ENCODE assay signal across 1 cellular context in the genomic region with DNA sequence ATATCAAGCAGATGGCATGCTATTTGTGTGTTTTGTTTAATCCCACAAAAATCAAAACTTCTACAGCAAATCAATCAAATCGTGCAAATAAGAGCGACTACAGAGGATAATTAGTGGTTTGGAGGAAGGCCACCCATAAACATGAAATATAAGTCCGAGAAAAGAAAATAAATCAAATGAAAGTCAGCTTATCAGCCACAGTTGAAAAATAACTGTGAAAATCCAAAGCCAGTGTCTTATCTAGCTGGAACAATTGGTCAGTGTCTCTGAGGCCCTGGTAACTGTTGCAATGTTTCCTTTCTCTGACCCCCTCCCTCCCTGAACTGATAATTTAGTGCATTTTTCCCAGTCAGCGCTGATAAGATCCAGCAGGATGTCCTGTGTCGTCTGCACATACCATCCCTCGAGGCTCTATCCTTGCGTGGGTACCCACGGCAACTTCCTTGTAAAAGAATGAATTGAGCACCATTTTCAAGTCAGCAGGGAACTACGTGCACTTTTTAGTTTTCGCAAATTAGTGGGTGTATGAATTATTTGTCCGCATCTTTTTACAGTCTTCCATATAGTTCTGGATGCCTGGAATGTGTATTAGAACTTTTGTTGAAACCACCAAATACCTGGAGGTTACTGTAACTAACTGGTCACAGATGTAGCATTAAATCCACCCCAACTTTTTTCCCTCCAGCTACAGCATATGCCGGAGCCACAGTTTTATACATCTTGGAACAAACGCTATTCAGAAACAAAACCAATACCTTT.
TF ChIP-seq lines count a peak whose summit lies in the region.

No MANE protein-coding gene starts in this region.

TF ChIP-seq in K562, 482 proteins besides CTCF, POLR2A, EP300 and RAD21 (continued from another document):
- TF ChIP-seq, protein P1, sequence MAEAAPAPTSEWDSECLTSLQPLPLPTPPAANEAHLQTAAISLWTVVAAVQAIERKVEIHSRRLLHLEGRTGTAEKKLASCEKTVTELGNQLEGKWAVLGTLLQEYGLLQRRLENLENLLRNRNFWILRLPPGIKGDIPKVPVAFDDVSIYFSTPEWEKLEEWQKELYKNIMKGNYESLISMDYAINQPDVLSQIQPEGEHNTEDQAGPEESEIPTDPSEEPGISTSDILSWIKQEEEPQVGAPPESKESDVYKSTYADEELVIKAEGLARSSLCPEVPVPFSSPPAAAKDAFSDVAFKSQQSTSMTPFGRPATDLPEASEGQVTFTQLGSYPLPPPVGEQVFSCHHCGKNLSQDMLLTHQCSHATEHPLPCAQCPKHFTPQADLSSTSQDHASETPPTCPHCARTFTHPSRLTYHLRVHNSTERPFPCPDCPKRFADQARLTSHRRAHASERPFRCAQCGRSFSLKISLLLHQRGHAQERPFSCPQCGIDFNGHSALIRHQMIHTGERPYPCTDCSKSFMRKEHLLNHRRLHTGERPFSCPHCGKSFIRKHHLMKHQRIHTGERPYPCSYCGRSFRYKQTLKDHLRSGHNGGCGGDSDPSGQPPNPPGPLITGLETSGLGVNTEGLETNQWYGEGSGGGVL (CRISPR knock-in tag; IDR thresholded peaks at IDR 0.05) = no peak
- TF ChIP-seq ZNF764 (CRISPR knock-in tag; IDR thresholded peaks at IDR 0.05; ENCODE audit: low read depth) (no peak), ZNF354B (CRISPR knock-in tag; IDR thresholded peaks at IDR 0.05) (0 out of 2 replicates have a peak, but pooled peaks have one; percentile 38), PTBP1 (IDR thresholded peaks at IDR 0.05; ENCODE audit: low read depth, low read length) (no peak), ETV1 (tag; conservative IDR thresholded peaks at IDR 0.05; ENCODE audit: low read depth) (0 out of 2 replicates have a peak, but pooled peaks have one; percentile 23), ZNF589 (CRISPR knock-in tag; IDR thresholded peaks at IDR 0.05; ENCODE audit: low read depth) (no peak), PTRF (tag; IDR thresholded peaks at IDR 0.05) (no peak), STAT5A (IDR thresholded peaks at IDR 0.05; ENCODE audit: borderline replicate concordance, low read length) (peak; percentile 66; the same call in 1 of the 2 replicates), JUN (IDR thresholded peaks at IDR 0.05; ENCODE audit: borderline replicate concordance, low read depth, low read length) (no peak), JUN (CRISPR knock-in tag; IDR thresholded peaks at IDR 0.05; ENCODE audit: borderline replicate concordance) (no peak), ZNF121 (CRISPR knock-in tag; conservative IDR thresholded peaks at IDR 0.05) (no peak), HNRNPLL (IDR thresholded peaks at IDR 0.05; ENCODE audit: low read depth, low read length, poor library complexity, severe bottlenecking) (no peak), BHLHE40 (IDR thresholded peaks at IDR 0.05; ENCODE audit: low read length) (no peak), ZNF143 (CRISPR knock-in tag; IDR thresholded peaks at IDR 0.05) (no peak), SRSF7 (optimal IDR thresholded peaks at IDR 0.05; ENCODE audit: low read depth, low read length) (no peak), NCOA4 (IDR thresholded peaks at IDR 0.05; ENCODE audit: partially characterized antibody) (no peak), DNMT1 (IDR thresholded peaks at IDR 0.05) (no peak), ZNF165 (CRISPR knock-in tag; IDR thresholded peaks at IDR 0.05; ENCODE audit: borderline replicate concordance) (no peak), TRIM24 (IDR thresholded peaks at IDR 0.05) (peak in 1 of 2 experiments; percentile 52; a peak in 1 of 4 replicates), KAT7 (CRISPR knock-in tag; IDR thresholded peaks at IDR 0.05; ENCODE audit: borderline replicate concordance) (no peak), HCFC1 (IDR thresholded peaks at IDR 0.05; ENCODE audit: low read depth, low read length) (no peak), TBL1XR1 (IDR thresholded peaks at IDR 0.05; ENCODE audit: low read length in 2 of 2) (peak in 1 of 2 experiments; percentile 57; a peak in 1 of 4 replicates), CBX2 (IDR thresholded peaks at IDR 0.05; ENCODE audit: insufficient read depth, low read length, poor library complexity, severe bottlenecking) (no peak), TEAD1 (CRISPR knock-in tag; IDR thresholded peaks at IDR 0.05) (peak; percentile 28 to 74; a peak in 1 of 4 replicates), ZNF696 (CRISPR knock-in tag; conservative IDR thresholded peaks at IDR 0.05) (no peak), PRPF4 (IDR thresholded peaks at IDR 0.05; ENCODE audit: insufficient read depth, low read depth, low read length, poor library complexity, severe bottlenecking) (no peak), MAFG (tag; conservative IDR thresholded peaks at IDR 0.05) (no peak), ZNF707 (CRISPR knock-in tag; conservative IDR thresholded peaks at IDR 0.05) (no peak), SOX6 (IDR thresholded peaks at IDR 0.05) (peak; percentile 98), SLC30A9 (CRISPR knock-in tag; IDR thresholded peaks at IDR 0.05) (no peak)
- TF ChIP-seq, protein P2, sequence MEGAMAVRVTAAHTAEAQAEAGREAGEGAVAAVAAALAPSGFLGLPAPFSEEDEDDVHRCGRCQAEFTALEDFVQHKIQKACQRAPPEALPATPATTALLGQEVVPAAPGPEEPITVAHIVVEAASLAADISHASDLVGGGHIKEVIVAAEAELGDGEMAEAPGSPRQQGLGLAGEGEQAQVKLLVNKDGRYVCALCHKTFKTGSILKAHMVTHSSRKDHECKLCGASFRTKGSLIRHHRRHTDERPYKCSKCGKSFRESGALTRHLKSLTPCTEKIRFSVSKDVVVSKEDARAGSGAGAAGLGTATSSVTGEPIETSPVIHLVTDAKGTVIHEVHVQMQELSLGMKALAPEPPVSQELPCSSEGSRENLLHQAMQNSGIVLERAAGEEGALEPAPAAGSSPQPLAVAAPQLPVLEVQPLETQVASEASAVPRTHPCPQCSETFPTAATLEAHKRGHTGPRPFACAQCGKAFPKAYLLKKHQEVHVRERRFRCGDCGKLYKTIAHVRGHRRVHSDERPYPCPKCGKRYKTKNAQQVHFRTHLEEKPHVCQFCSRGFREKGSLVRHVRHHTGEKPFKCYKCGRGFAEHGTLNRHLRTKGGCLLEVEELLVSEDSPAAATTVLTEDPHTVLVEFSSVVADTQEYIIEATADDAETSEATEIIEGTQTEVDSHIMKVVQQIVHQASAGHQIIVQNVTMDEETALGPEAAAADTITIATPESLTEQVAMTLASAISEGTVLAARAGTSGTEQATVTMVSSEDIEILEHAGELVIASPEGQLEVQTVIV (CRISPR knock-in tag; IDR thresholded peaks at IDR 0.05; ENCODE audit: borderline replicate concordance) = no peak
- TF ChIP-seq, protein P3, sequence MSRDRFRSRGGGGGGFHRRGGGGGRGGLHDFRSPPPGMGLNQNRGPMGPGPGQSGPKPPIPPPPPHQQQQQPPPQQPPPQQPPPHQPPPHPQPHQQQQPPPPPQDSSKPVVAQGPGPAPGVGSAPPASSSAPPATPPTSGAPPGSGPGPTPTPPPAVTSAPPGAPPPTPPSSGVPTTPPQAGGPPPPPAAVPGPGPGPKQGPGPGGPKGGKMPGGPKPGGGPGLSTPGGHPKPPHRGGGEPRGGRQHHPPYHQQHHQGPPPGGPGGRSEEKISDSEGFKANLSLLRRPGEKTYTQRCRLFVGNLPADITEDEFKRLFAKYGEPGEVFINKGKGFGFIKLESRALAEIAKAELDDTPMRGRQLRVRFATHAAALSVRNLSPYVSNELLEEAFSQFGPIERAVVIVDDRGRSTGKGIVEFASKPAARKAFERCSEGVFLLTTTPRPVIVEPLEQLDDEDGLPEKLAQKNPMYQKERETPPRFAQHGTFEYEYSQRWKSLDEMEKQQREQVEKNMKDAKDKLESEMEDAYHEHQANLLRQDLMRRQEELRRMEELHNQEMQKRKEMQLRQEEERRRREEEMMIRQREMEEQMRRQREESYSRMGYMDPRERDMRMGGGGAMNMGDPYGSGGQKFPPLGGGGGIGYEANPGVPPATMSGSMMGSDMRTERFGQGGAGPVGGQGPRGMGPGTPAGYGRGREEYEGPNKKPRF (IDR thresholded peaks at IDR 0.05; ENCODE audit: low read depth, low read length) = no peak
- TF ChIP-seq, protein P4, sequence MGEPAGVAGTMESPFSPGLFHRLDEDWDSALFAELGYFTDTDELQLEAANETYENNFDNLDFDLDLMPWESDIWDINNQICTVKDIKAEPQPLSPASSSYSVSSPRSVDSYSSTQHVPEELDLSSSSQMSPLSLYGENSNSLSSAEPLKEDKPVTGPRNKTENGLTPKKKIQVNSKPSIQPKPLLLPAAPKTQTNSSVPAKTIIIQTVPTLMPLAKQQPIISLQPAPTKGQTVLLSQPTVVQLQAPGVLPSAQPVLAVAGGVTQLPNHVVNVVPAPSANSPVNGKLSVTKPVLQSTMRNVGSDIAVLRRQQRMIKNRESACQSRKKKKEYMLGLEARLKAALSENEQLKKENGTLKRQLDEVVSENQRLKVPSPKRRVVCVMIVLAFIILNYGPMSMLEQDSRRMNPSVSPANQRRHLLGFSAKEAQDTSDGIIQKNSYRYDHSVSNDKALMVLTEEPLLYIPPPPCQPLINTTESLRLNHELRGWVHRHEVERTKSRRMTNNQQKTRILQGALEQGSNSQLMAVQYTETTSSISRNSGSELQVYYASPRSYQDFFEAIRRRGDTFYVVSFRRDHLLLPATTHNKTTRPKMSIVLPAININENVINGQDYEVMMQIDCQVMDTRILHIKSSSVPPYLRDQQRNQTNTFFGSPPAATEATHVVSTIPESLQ (CRISPR knock-in tag; IDR thresholded peaks at IDR 0.05) = no peak
- TF ChIP-seq, protein P5, sequence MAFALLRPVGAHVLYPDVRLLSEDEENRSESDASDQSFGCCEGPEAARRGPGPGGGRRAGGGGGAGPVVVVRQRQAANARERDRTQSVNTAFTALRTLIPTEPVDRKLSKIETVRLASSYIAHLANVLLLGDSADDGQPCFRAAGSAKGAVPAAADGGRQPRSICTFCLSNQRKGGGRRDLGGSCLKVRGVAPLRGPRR (CRISPR knock-in tag; IDR thresholded peaks at IDR 0.05) = no peak
- TF ChIP-seq, protein P6, sequence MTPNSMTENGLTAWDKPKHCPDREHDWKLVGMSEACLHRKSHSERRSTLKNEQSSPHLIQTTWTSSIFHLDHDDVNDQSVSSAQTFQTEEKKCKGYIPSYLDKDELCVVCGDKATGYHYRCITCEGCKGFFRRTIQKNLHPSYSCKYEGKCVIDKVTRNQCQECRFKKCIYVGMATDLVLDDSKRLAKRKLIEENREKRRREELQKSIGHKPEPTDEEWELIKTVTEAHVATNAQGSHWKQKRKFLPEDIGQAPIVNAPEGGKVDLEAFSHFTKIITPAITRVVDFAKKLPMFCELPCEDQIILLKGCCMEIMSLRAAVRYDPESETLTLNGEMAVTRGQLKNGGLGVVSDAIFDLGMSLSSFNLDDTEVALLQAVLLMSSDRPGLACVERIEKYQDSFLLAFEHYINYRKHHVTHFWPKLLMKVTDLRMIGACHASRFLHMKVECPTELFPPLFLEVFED (CRISPR knock-in tag; conservative IDR thresholded peaks at IDR 0.05) = no peak
TF ChIP-seq in K562: peak in this region for 90.
